ENCODE assay signal across 13 cellular contexts in genomic region chr9:27154923-27155322, GRCh38. TPM values are rescaled to one million over a fixed set of nuclear protein-coding genes. Genes with fewer than 3 reads are reported as not detected.
DNase-seq lines count a peak whose midpoint lies in the region; ATAC-seq and TF ChIP-seq lines count a peak whose summit lies in the region.
"Had no signal": no experiment of that assay in that cellular context is flagged by ENCODE, and none has a peak within 500 bp of the region (broad histone marks: within the 10 kb centered on the region; RNA-seq: fewer than 3 reads in every experiment).

No MANE protein-coding gene starts in this region.

- H3K27me3 ChIP-seq in right cardiac atrium (ENCODE audit: control insufficient read depth, insufficient read depth): no peaks in the 10 kb centered on the region
- H3K27me3 ChIP-seq in brain microvascular endothelial cell (replicated peaks): no peaks in the 10 kb centered on the region
- H3K27me3 ChIP-seq in aorta (ENCODE audit: control insufficient read depth in 1 of 2, insufficient read depth in 2 of 2, low read length in 1 of 2): no peaks in the 10 kb centered on the region

- H3K27ac ChIP-seq in right cardiac atrium (ENCODE audit: low read length) (no peak overlapping the region), brain microvascular endothelial cell (peak overlapping the region; percentile 82), aorta (ENCODE audit: low read depth in 1 of 2, low read length in 2 of 2) (peak overlapping the region in 1 of 2 donors; percentile 20)

- no peaks in the 10 kb centered on the region for H3K9me3 ChIP-seq in right cardiac atrium (ENCODE audit: control insufficient read depth, low read length)
- no peaks in the 10 kb centered on the region for H3K9me3 ChIP-seq in aorta (ENCODE audit: control insufficient read depth, low read length)

- 39% methylated on average over 5 of the region's 5 CpGs for WGBS in right cardiac atrium
- WGBS in aorta, 2 donors: 7 to 12% methylated on average over 5 of the region's 5 CpGs

- no peak for DNase-seq in right cardiac atrium
- DNase-seq in Right ventricle myocardium inferior (ENCODE audit: missing footprints): no peak
- DNase-seq in brain microvascular endothelial cell: peak; percentile 94
- peak; percentile 73 for DNase-seq in kidney glomerular epithelial cell (lab: John Stamatoyannopoulos, UW)
- DNase-seq in aorta: no peak
- DNase-seq in NCI-H1092 (lab: John Stamatoyannopoulos, UW): no peak
- no peak for DNase-seq in omental fat pad (ENCODE audit: low spot score)
- no peak for DNase-seq in stimulated activated CD4-positive, alpha-beta T cell treated with anti-CD3 and anti-CD28 coated beads, Interleukin-4, amount 100 ng/mL, for 24 hours
- DNase-seq: activated CD8-positive, alpha-beta memory T cell treated with anti-CD3 and anti-CD28 coated beads, Interleukin-2, amount 50 U/mL, for 48 hours; AML-193; cerebellar nuclear complex; NCI-H69 had no signal

- H3K4me1 ChIP-seq in right cardiac atrium (ENCODE audit: control insufficient read depth, insufficient read depth, low read length): peaks cover 7% of the 10 kb centered on the region
- H3K4me1 ChIP-seq in aorta (ENCODE audit: control insufficient read depth in 1 of 2, insufficient read depth in 2 of 2, low read length in 2 of 2): peaks cover 0 to 7% of the 10 kb centered on the region in 2 donors

- ATAC-seq in right cardiac atrium (peak; percentile 38 to 76), Right ventricle myocardium inferior (no peak), aorta (ENCODE audit: low FRiP score) (peak; percentile 47), omental fat pad (ENCODE audit: low FRiP score) (no peak)

- no peaks in the 10 kb centered on the region for H3K36me3 ChIP-seq in brain microvascular endothelial cell (replicated peaks)
- H3K36me3 ChIP-seq in aorta (ENCODE audit: control insufficient read depth in 1 of 2, insufficient read depth in 2 of 2, low read length in 1 of 2): no peaks in the 10 kb centered on the region

- in situ Hi-C loops in brain microvascular endothelial cell (cut with HindIII; ENCODE audit: low pct_ligation_motif_present, low sequenced_read_pairs): no loop called here

- TF ChIP-seq CTCF in brain microvascular endothelial cell (IDR thresholded peaks at IDR 0.05; ENCODE audit: low read depth, low read length, missing control alignments) (no peak), omental fat pad (IDR thresholded peaks at IDR 0.05) (no peak)

- intact Hi-C loops in right cardiac atrium (cut with DNase I) (no loop called here), Right ventricle myocardium inferior (cut with DNase I) (no loop called here), aorta (cut with DNase I) (loop anchor here in 1 of 2 donors (5.0 kb wide), 1 partner anchor 37 kb away; no protein-coding TSS in a partner anchor)

- H3K4me3 ChIP-seq in right cardiac atrium (ENCODE audit: low read length) (no peak overlapping the region), brain microvascular endothelial cell (ENCODE audit: low read depth, low read length) (no peak overlapping the region), aorta (ENCODE audit: low read length in 2 of 2) (no peak overlapping the region)

RNA-seq across cellular contexts. Expression of gene TEK, which starts 45.9 kb away (rescaled TPM):
- total RNA-seq in right cardiac atrium (10 to 100 TPM; 17.8 to 29.7 (median 23.5) TPM), Right ventricle myocardium inferior (21.1 TPM), aorta (10 to 100 TPM; 18.2 to 26.0 TPM), omental fat pad (10 to 100 TPM; 12.8 to 65.6 (median 28.4) TPM)
- polyA plus RNA-seq in right cardiac atrium (10.2 TPM), aorta (1 to 10 TPM; 1.5 to 1.9 TPM)
- total RNA-seq: T-helper 1 cell treated with Interleukin-12 subunit alpha and Interleukin-12 subunit beta and Interleukin-4 antibody, amounts not matched to agents 30 ng/mL and 1 ng/mL, for 36 hours had no signal

Comparison
In these comparisons a context has a peak if more than half of its experiments do, and no peak if none do; other contexts are left out.
1. ATAC-seq: peak in right cardiac atrium (2 of 2) and aorta (single experiment); none in Right ventricle myocardium inferior (single experiment) and omental fat pad (single experiment).
2. DNase-seq: peak in brain microvascular endothelial cell (single experiment) and kidney glomerular epithelial cell (single experiment); none in right cardiac atrium (0 of 3), Right ventricle myocardium inferior (single experiment), aorta (0 of 2), NCI-H1092 (single experiment), omental fat pad (single experiment) and stimulated activated CD4-positive, alpha-beta T cell treated with anti-CD3 and anti-CD28 coated beads, Interleukin-4, amount 100 ng/mL, for 24 hours (single experiment).